In genomic region chr7:149819961-149820340, GRCh38 we compare ENCODE assay signal across 33 cellular contexts. TPM values are rescaled to one million over a fixed set of nuclear protein-coding genes. Genes with fewer than 3 reads are reported as not detected.
"Had no signal": no experiment of that assay in that cellular context is flagged by ENCODE, and none has a peak within 500 bp of the region (broad histone marks: within the 10 kb centered on the region; RNA-seq: fewer than 3 reads in every experiment).

No MANE protein-coding gene starts in this region.

- ATAC-seq: activated naive CD8-positive, alpha-beta T cell treated with anti-CD3 and anti-CD28 coated beads, Interleukin-2, amount 50 U/mL, for 24 hours; activated T-cell treated with anti-CD3 and anti-CD28 coated beads, Interleukin-2, amount 50 U/mL, for 4 hours; Panc1 had no signal

- H3K27me3 ChIP-seq: ascending aorta, cardiac muscle cell, MG63 had no signal

- H3K27ac Mint-ChIP-seq: activated B cell treated with CpG ODN at 0.5 μM for 24 hours; activated CD4-positive, alpha-beta memory T cell treated with anti-CD3 and anti-CD28 coated beads for 36 hours; activated naive CD4-positive, alpha-beta T cell treated with anti-CD3 and anti-CD28 coated beads, Interleukin-2, amount 10 ng/mL, durations not matched to agents 7 days and 5 days; activated naive CD8-positive, alpha-beta T cell; activated naive CD8-positive, alpha-beta T cell treated with anti-CD3 and anti-CD28 coated beads, Interleukin-2, amount 50 U/mL, for 24 hours; activated T-helper 1 cell treated with anti-CD3 and anti-CD28 coated beads, Interleukin-12 subunit alpha, Interleukin-12 subunit beta, Interleukin-2, Interleukin-4 antibody, amounts not matched to agents 30 ng/mL and 10 ng/mL and 1 ng/mL, durations not matched to agents 14 hours and 24 hours and 36 hours had no signal

- H3K4me1 Mint-ChIP-seq: activated B cell treated with CpG ODN at 0.5 μM for 24 hours; activated naive CD4-positive, alpha-beta T cell treated with anti-CD3 and anti-CD28 coated beads, Interleukin-2, amount 10 ng/mL, durations not matched to agents 7 days and 5 days; activated naive CD8-positive, alpha-beta T cell treated with anti-CD3 and anti-CD28 coated beads, Interleukin-2, amount 50 U/mL, for 24 hours had no signal

- H3K9me3 ChIP-seq: ascending aorta, MG63 had no signal

- H3K36me3 ChIP-seq: ascending aorta, cardiac muscle cell, MG63 had no signal

- H3K4me3 ChIP-seq: ascending aorta, cardiac muscle cell, MG63 had no signal

- H3K27ac ChIP-seq: ascending aorta, cardiac muscle cell, VCaP had no signal

- H3K36me3 Mint-ChIP-seq: activated CD4-positive, alpha-beta memory T cell treated with anti-CD3 and anti-CD28 coated beads for 36 hours; activated naive CD4-positive, alpha-beta T cell treated with anti-CD3 and anti-CD28 coated beads, Interleukin-2, amount 10 ng/mL, durations not matched to agents 7 days and 5 days; activated naive CD8-positive, alpha-beta T cell had no signal

- H3K9me3 Mint-ChIP-seq: activated B cell treated with CpG ODN at 0.5 μM for 24 hours; activated CD4-positive, alpha-beta memory T cell treated with anti-CD3 and anti-CD28 coated beads for 36 hours; activated naive CD4-positive, alpha-beta T cell treated with anti-CD3 and anti-CD28 coated beads, Interleukin-2, amount 10 ng/mL, durations not matched to agents 7 days and 5 days; activated naive CD8-positive, alpha-beta T cell treated with anti-CD3 and anti-CD28 coated beads, Interleukin-2, amount 50 U/mL, for 24 hours; activated T-cell treated with anti-CD3 and anti-CD28 coated beads, Interleukin-2, amount 50 U/mL, for 4 hours; activated T-helper 1 cell treated with anti-CD3 and anti-CD28 coated beads, Interleukin-12 subunit alpha, Interleukin-12 subunit beta, Interleukin-2, Interleukin-4 antibody, amounts not matched to agents 30 ng/mL and 10 ng/mL and 1 ng/mL, durations not matched to agents 14 hours and 24 hours and 36 hours had no signal

- H3K4me1 ChIP-seq: ascending aorta had no signal

- H3K4me3 Mint-ChIP-seq: activated B cell treated with CpG ODN at 0.5 μM for 24 hours; activated CD4-positive, alpha-beta memory T cell treated with anti-CD3 and anti-CD28 coated beads for 36 hours; activated naive CD4-positive, alpha-beta T cell treated with anti-CD3 and anti-CD28 coated beads, Interleukin-2, amount 10 ng/mL, durations not matched to agents 7 days and 5 days; activated naive CD8-positive, alpha-beta T cell; activated naive CD8-positive, alpha-beta T cell treated with anti-CD3 and anti-CD28 coated beads, Interleukin-2, amount 50 U/mL, for 24 hours; activated T-cell treated with anti-CD3 and anti-CD28 coated beads, Interleukin-2, amount 50 U/mL, for 4 hours; activated T-helper 1 cell treated with anti-CD3 and anti-CD28 coated beads, Interleukin-12 subunit alpha, Interleukin-12 subunit beta, Interleukin-2, Interleukin-4 antibody, amounts not matched to agents 30 ng/mL and 10 ng/mL and 1 ng/mL, durations not matched to agents 14 hours and 24 hours and 36 hours had no signal

- DNase-seq: activated B cell treated with CpG ODN at 0.5 μM for 24 hours; activated CD4-positive, alpha-beta memory T cell treated with anti-CD3 and anti-CD28 coated beads for 36 hours; activated CD4-positive, alpha-beta T cell treated with anti-CD3 and anti-CD28 coated beads for 4 hours; activated CD4-positive, alpha-beta T cell treated with anti-CD3 and anti-CD28 coated beads, Interleukin-2, amount 50 U/mL, for 1 hour; activated CD4-positive, CD25-positive, alpha-beta regulatory T cell treated with anti-CD3 and anti-CD28 coated beads, Interleukin-2, amount 50 U/mL, for 72 hours; activated CD8-positive, alpha-beta memory T cell treated with anti-CD3 and anti-CD28 coated beads, Interleukin-2, amount 50 U/mL, for 4 hours; activated effector memory CD4-positive, alpha-beta T cell treated with Interleukin-2 at 50 U/mL for 16 hours; activated naive CD4-positive, alpha-beta T cell treated with anti-CD3 and anti-CD28 coated beads, Interleukin-2, amount 10 ng/mL, durations not matched to agents 7 days and 5 days; activated naive CD8-positive, alpha-beta T cell treated with anti-CD3 and anti-CD28 coated beads, Interleukin-2, amount 50 U/mL, for 24 hours; activated T-cell treated with anti-CD3 and anti-CD28 coated beads for 4 hours; activated T-cell treated with anti-CD3 and anti-CD28 coated beads, Interleukin-2, amount 50 U/mL, for 4 hours; Kasumi-1; KG1; MG63; NCI-H1048; NCI-H1105 treated with DMSO at 0.1 percent for 48 hours; NCI-H1436; NCI-H1694; NCI-H1930; NCI-H2081 treated with DMSO at 0.1 percent for 48 hours; NCI-H345; NCI-H524 treated with DMSO at 0.1 percent for 48 hours; SW 1271; T-helper 1 cell; T-helper 2 cell; T-helper 9 cell had no signal

- H3K27me3 Mint-ChIP-seq: activated B cell treated with CpG ODN at 0.5 μM for 24 hours; activated CD4-positive, alpha-beta memory T cell treated with anti-CD3 and anti-CD28 coated beads for 36 hours; activated naive CD4-positive, alpha-beta T cell treated with anti-CD3 and anti-CD28 coated beads, Interleukin-2, amount 10 ng/mL, durations not matched to agents 7 days and 5 days; activated naive CD8-positive, alpha-beta T cell; activated naive CD8-positive, alpha-beta T cell treated with anti-CD3 and anti-CD28 coated beads, Interleukin-2, amount 50 U/mL, for 24 hours had no signal

RNA-seq across cellular contexts. Expression of gene ZNF467, which starts 46.6 kb away (rescaled TPM):
- total RNA-seq: RPMI7951 had no signal
